ENCODE assay signal across 23 cellular contexts in the genomic region with DNA sequence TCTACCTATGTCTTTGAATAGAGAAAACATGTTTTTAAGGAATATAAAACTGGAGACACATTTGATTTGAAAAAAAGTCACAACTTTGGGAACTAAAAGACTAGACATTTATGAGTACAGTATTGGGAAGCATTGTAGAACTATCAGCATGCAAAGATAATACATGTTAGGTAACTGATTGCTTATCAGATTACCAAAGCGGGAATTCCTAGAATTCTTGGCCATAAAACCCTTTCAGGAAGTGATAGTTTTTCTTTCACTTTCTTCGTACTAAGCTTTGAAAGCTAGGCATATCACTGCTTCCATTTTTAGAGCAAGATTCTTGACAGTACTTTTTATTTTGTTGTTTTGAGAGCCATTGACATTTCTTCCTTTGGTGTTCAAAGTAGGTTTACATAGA.
A peak's percentile ranks its signal among the peaks of the same experiment; 100 is the strongest.
DNase-seq lines count a peak whose midpoint lies in the region; ATAC-seq, FAIRE-seq and TF ChIP-seq lines count a peak whose summit lies in the region.
"Had no signal": no experiment of that assay in that cellular context is flagged by ENCODE, and none has a peak within 500 bp of the region (broad histone marks: within the 10 kb centered on the region; RNA-seq: fewer than 3 reads in every experiment).

No MANE protein-coding gene starts in this region.

- CTCF ChIA-PET in GM12878 (lab: Yijun Ruan, JAX): no interaction called here

- SMC1A ChIA-PET in GM12878 (lab: Charles Lee; ENCODE audit: uncharacterized antibody, unreplicated experiment): no interaction called here

- H3K4me3 ChIP-seq in GM12878 (no peak overlapping the region), esophagus squamous epithelium (no peak overlapping the region), BE2C (ENCODE audit: low read depth, low read length) (no peak overlapping the region)
- H3K4me3 ChIP-seq: adrenal gland had no signal

- H3K36me3 Mint-ChIP-seq in nephron (ENCODE audit: low read depth): no peaks in the 10 kb centered on the region
- H3K36me3 Mint-ChIP-seq: IgD-negative memory B cell; natural killer cell; stimulated activated effector memory CD8-positive, alpha-beta T cell treated with anti-CD3 and anti-CD28 coated beads, Interleukin-12 subunit alpha, Interleukin-12 subunit beta, amount 100 ng/mL, for 72 hours had no signal

- peak; percentile 44 for DNase-seq in A172 (ENCODE audit: low spot score)
- peak; percentile 5 for DNase-seq in KBM-7
- no peak for DNase-seq in GM12878 (ENCODE audit: low read depth, low spot score)
- DNase-seq in esophagus squamous epithelium (lab: John Stamatoyannopoulos, UW): no peak
- no peak for DNase-seq in BE2C
- DNase-seq in NCI-H2081 (lab: John Stamatoyannopoulos, UW): no peak
- DNase-seq in Kasumi-1 (lab: John Stamatoyannopoulos, UW): no peak
- DNase-seq: activated CD8-positive, alpha-beta T cell treated with anti-CD3 and anti-CD28 coated beads, Interleukin-2, amount 10 ng/mL, durations not matched to agents 7 days and 5 days; adrenal gland; cortex of kidney; left cardiac atrium; natural killer cell; NCI-H1436 treated with DMSO at 0.1 percent for 48 hours; NCI-H526 treated with DMSO at 0.1 percent for 48 hours; posterior cingulate gyrus; stimulated activated CD4-positive, alpha-beta T cell treated with anti-CD3 and anti-CD28 coated beads, Interleukin-2, amount 100 ng/mL, for 24 hours had no signal

- no peaks in the 10 kb centered on the region for H4K20me1 ChIP-seq in GM12878 (ENCODE audit: control insufficient read depth, insufficient read depth)

- H3K36me3 ChIP-seq in GM12878 (ENCODE audit: control insufficient read depth in 2 of 2, insufficient read depth in 2 of 2, low read length in 1 of 2): no peaks in the 10 kb centered on the region
- no peaks in the 10 kb centered on the region for H3K36me3 ChIP-seq in esophagus squamous epithelium
- no peaks in the 10 kb centered on the region for H3K36me3 ChIP-seq in BE2C
- H3K36me3 ChIP-seq: adrenal gland had no signal

- WGBS in GM12878 (ENCODE audit: insufficient coverage, insufficient replicate concordance, low lambda C conversion rate, missing lambda C conversion rate): 0% methylated on average over 2 of the region's 2 CpGs
- WGBS in esophagus squamous epithelium, 2 donors: 42 to 44% methylated on average over 2 of the region's 2 CpGs

- in situ Hi-C loops in KBM-7 (cut with MboI; ENCODE audit: low pct_unique_long_range_greater_than_20kb, low sequenced_read_pairs) (no loop called here), GM12878 (cut with MboI) (no loop called here)

- TF ChIP-seq CTCF in GM12878 (IDR thresholded peaks at IDR 0.05 in 2 of 3, conservative IDR thresholded peaks at IDR 0.05 in 1 of 3; ENCODE audit: control insufficient read depth in 2 of 3, extremely low read depth in 1 of 3, insufficient read depth in 1 of 3, low read depth in 3 of 3, low read length in 3 of 3): no peak
- TF ChIP-seq CTCF in nephron (IDR thresholded peaks at IDR 0.05; ENCODE audit: unreplicated experiment in 3 of 3): no peak
- TF ChIP-seq CTCF in esophagus squamous epithelium (IDR thresholded peaks at IDR 0.05): no peak
- no peak for TF ChIP-seq CTCF in BE2C (IDR thresholded peaks at IDR 0.05; ENCODE audit: low read depth, low read length)

- H3K4me1 ChIP-seq in GM12878 (ENCODE audit: control insufficient read depth, insufficient read depth, low read length): no peaks in the 10 kb centered on the region
- H3K4me1 ChIP-seq in esophagus squamous epithelium: no peaks in the 10 kb centered on the region
- no peaks in the 10 kb centered on the region for H3K4me1 ChIP-seq in BE2C
- H3K4me1 ChIP-seq: adrenal gland had no signal

- H3K27me3 ChIP-seq in GM12878 (replicated peaks in 1 of 2; ENCODE audit: control insufficient read depth in 2 of 2, insufficient read depth in 2 of 2, low read length in 1 of 2): no peaks in the 10 kb centered on the region
- H3K27me3 ChIP-seq in esophagus squamous epithelium: no peaks in the 10 kb centered on the region
- H3K27me3 ChIP-seq in BE2C: no peaks in the 10 kb centered on the region; the same call in 1 of the 2 replicates
- H3K27me3 ChIP-seq: adrenal gland had no signal

- intact Hi-C loops in GM12878 (cut with micrococcal nuclease; ENCODE audit: unreplicated experiment): no loop called here
- intact Hi-C loops in esophagus squamous epithelium (cut with DNase I): no loop called here

- H3K9me3 Mint-ChIP-seq in nephron: no peaks in the 10 kb centered on the region

- no peak overlapping the region for H3K4me2 ChIP-seq in GM12878 (ENCODE audit: control insufficient read depth, insufficient read depth)

- H3K27ac Mint-ChIP-seq in nephron: peak overlapping the region in 2 of 3 experiments; percentile 17 to 33
- H3K27ac Mint-ChIP-seq: activated CD8-positive, alpha-beta T cell treated with anti-CD3 and anti-CD28 coated beads, Interleukin-2, amount 10 ng/mL, durations not matched to agents 7 days and 5 days; B cell; IgD-negative memory B cell; natural killer cell; stimulated activated effector memory CD8-positive, alpha-beta T cell treated with anti-CD3 and anti-CD28 coated beads, Interleukin-12 subunit alpha, Interleukin-12 subunit beta, amount 100 ng/mL, for 72 hours had no signal

- H3K9ac ChIP-seq in GM12878 (ENCODE audit: control insufficient read depth, insufficient read depth, low read length): no peak overlapping the region

- no peaks in the 10 kb centered on the region for H3K79me2 ChIP-seq in GM12878 (ENCODE audit: control insufficient read depth, insufficient read depth, low read length)

- peak; percentile 23 for FAIRE-seq in GM12878 (lab: Jason Lieb, UNC)
- FAIRE-seq: bronchial epithelial cell had no signal

- H3K27ac ChIP-seq in GM12878 (ENCODE audit: control insufficient read depth, insufficient read depth): no peak overlapping the region
- no peak overlapping the region for H3K27ac ChIP-seq in esophagus squamous epithelium
- H3K27ac ChIP-seq: 22Rv1, adrenal gland had no signal

- TF ChIP-seq POLR2A in GM12878 (IDR thresholded peaks at IDR 0.05; ENCODE audit: low read depth, low read length) (no peak), esophagus squamous epithelium (IDR thresholded peaks at IDR 0.05) (no peak)

- TF ChIP-seq EP300 in GM12878 (IDR thresholded peaks at IDR 0.05; ENCODE audit: borderline replicate concordance in 1 of 2, control insufficient read depth in 1 of 2, low read depth in 2 of 2, low read length in 2 of 2): no peak

- POLR2A ChIA-PET in GM12878 (lab: Charles Lee): no interaction called here

- no peaks in the 10 kb centered on the region for H3K9me3 ChIP-seq in GM12878 (replicated peaks; ENCODE audit: control insufficient read depth, insufficient read depth, low read length)
- no peaks in the 10 kb centered on the region for H3K9me3 ChIP-seq in esophagus squamous epithelium
- H3K9me3 ChIP-seq in BE2C: no peaks in the 10 kb centered on the region
- H3K9me3 ChIP-seq: adrenal gland had no signal

- H2AFZ ChIP-seq in GM12878 (ENCODE audit: control insufficient read depth, low read depth, low read length): no peak overlapping the region

- RAD21 ChIA-PET in GM12878 (lab: Charles Lee; ENCODE audit: unreplicated experiment): no interaction called here

- ATAC-seq in GM12878: no peak
- ATAC-seq: activated CD4-positive, CD25-positive, alpha-beta regulatory T cell treated with anti-CD3 and anti-CD28 coated beads, Interleukin-2, amount 50 U/mL, for 24 hours; activated CD8-positive, alpha-beta T cell treated with anti-CD3 and anti-CD28 coated beads, Interleukin-2, amount 10 ng/mL, durations not matched to agents 7 days and 5 days; natural killer cell; stimulated activated effector memory CD8-positive, alpha-beta T cell treated with anti-CD3 and anti-CD28 coated beads, Interleukin-12 subunit alpha, Interleukin-12 subunit beta, amount 100 ng/mL, for 72 hours had no signal

- H3K27me3 Mint-ChIP-seq in nephron (ENCODE audit: low read depth): peaks cover 16% of the 10 kb centered on the region
- H3K27me3 Mint-ChIP-seq: B cell, IgD-negative memory B cell had no signal

- TF ChIP-seq RAD21 in GM12878 (IDR thresholded peaks at IDR 0.05; ENCODE audit: insufficient read depth, low read depth, low read length): no peak

- peaks cover 30% of the 10 kb centered on the region for H3K4me1 Mint-ChIP-seq in nephron
- H3K4me1 Mint-ChIP-seq: B cell; IgD-negative memory B cell; natural killer cell; stimulated activated effector memory CD8-positive, alpha-beta T cell treated with anti-CD3 and anti-CD28 coated beads, Interleukin-12 subunit alpha, Interleukin-12 subunit beta, amount 100 ng/mL, for 72 hours had no signal

- no peak overlapping the region for H3K4me3 Mint-ChIP-seq in nephron
- H3K4me3 Mint-ChIP-seq: activated CD8-positive, alpha-beta T cell treated with anti-CD3 and anti-CD28 coated beads, Interleukin-2, amount 10 ng/mL, durations not matched to agents 7 days and 5 days; B cell; IgD-negative memory B cell; natural killer cell; stimulated activated effector memory CD8-positive, alpha-beta T cell treated with anti-CD3 and anti-CD28 coated beads, Interleukin-12 subunit alpha, Interleukin-12 subunit beta, amount 100 ng/mL, for 72 hours had no signal

- BruUV-seq in GM12878 (replicated peaks; lab: Mats Ljungman, UMichigan): no TSS peak

TF ChIP-seq in GM12878, 131 proteins besides CTCF, POLR2A, EP300 and RAD21 (continues in another document):
- TF ChIP-seq GATAD2B (conservative IDR thresholded peaks at IDR 0.05; ENCODE audit: low read depth): no peak

Comparison
In these comparisons a context has a peak if more than half of its experiments do, and no peak if none do; other contexts are left out.
1. DNase-seq: peak in A172 (single experiment) and KBM-7 (single experiment); none in GM12878 (single experiment), esophagus squamous epithelium (single experiment), BE2C (single experiment), NCI-H2081 (0 of 2) and Kasumi-1 (0 of 2).